1 cellular context compared by ENCODE assay signal in the genomic region with DNA sequence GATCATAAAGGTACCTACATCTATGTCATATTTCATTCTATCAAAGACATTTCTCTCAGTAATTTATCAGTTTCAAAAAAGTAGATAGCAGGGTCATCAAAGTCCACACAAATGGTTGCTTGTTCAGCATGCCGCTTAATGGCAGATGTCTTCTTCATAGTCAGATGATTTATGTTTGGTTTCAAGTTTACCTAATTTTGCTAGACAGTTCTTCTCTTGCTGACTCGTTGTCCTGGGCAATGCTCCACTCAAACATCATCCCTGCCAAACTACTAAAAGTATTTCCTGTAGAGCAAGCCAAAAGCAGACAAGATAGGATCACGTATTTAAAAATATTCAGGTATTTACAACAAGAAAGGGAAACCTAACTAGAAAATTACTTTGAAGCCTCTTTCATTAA.
TF ChIP-seq lines count a peak whose summit lies in the region.

No MANE protein-coding gene starts in this region.

TF ChIP-seq in HEK293T, 16 proteins besides CTCF, POLR2A, EP300 and RAD21:
- no peak for TF ChIP-seq L3MBTL2 (conservative IDR thresholded peaks at IDR 0.05)
- TF ChIP-seq, protein P1, sequence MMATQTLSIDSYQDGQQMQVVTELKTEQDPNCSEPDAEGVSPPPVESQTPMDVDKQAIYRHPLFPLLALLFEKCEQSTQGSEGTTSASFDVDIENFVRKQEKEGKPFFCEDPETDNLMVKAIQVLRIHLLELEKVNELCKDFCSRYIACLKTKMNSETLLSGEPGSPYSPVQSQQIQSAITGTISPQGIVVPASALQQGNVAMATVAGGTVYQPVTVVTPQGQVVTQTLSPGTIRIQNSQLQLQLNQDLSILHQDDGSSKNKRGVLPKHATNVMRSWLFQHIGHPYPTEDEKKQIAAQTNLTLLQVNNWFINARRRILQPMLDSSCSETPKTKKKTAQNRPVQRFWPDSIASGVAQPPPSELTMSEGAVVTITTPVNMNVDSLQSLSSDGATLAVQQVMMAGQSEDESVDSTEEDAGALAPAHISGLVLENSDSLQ (IDR thresholded peaks at IDR 0.05) = peak; percentile 37; the same call in 1 of the 2 replicates
